In the genomic region with DNA sequence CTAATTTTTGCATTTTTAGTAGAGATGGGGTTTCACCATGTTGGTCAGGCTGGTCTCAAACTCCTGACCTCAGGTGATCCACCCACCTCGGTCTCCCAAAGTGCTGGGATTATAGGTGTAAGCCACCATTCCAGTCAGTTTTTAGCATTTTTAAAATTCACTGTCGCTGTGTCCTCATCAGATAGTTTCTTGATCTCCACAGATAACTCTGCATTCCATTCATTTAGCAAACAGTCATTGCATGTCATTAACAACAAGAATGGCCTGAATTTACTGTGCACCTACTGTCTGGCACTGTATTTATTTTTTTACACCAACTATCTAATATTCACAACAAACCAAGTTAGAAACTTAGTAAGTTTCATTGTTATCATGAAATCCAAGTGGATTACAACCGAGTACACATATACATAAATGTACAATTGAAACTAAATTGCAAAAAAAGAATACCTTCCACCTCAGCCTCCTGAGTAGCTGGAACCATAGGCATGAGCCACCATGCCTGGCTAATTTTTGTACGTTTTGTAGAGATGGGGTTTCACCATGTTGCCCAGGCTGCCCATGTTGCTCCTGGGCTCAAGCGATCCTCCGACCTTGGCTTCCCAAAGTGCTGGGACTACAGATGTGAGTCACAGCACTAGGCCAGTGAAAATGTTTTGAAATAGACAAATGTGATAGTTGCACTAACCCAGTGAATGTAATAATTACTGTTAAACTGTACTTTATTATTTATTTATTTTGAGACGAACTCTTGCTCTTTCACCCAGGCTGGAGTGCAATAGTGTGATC, we compare ENCODE assay signal across 29 cellular contexts.
"Had no signal": no experiment of that assay in that cellular context is flagged by ENCODE, and none has a peak within 500 bp of the region (broad histone marks: within the 10 kb centered on the region; RNA-seq: fewer than 3 reads in every experiment).

No MANE protein-coding gene starts in this region.

- H3K9me3 ChIP-seq: gastrocnemius medialis, heart left ventricle, mucosa of descending colon, neutrophil, prostate gland, right atrium auricular region, sigmoid colon, spleen, thyroid gland had no signal

- H3K9ac ChIP-seq: parathyroid adenoma had no signal

- H3K27ac ChIP-seq: epithelial cell of prostate, gastrocnemius medialis, heart left ventricle, hepatocyte, neutrophil, parathyroid adenoma, prostate gland, right atrium auricular region, sigmoid colon, spleen, thyroid gland had no signal

- H3K9me3 Mint-ChIP-seq: central memory CD8-positive, alpha-beta T cell; naive B cell; natural killer cell treated with Interleukin-12 subunit alpha and Interleukin-12 subunit beta and Interleukin-15 and Interleukin-18, amount 100 ng/mL, for 72 hours; neural crest cell; type B pancreatic cell had no signal

- H3K4me3 Mint-ChIP-seq: central memory CD8-positive, alpha-beta T cell; memory B cell; mesothelial cell of epicardium; natural killer cell treated with Interleukin-12 subunit alpha and Interleukin-12 subunit beta and Interleukin-15 and Interleukin-18, amount 100 ng/mL, for 72 hours; neural crest cell; stimulated activated naive CD8-positive, alpha-beta T cell treated with anti-CD3 and anti-CD28 coated beads, Interleukin-15, amount 100 ng/mL, for 72 hours; type B pancreatic cell had no signal

- ATAC-seq: esophagus mucosa; gastrocnemius medialis; heart left ventricle; left lobe of liver; mucosa of descending colon; natural killer cell treated with Interleukin-12 subunit alpha and Interleukin-12 subunit beta and Interleukin-15 and Interleukin-18, amount 100 ng/mL, for 72 hours; stimulated activated naive CD8-positive, alpha-beta T cell treated with anti-CD3 and anti-CD28 coated beads, Interleukin-15, amount 100 ng/mL, for 72 hours had no signal

- H3K27me3 ChIP-seq: gastrocnemius medialis, heart left ventricle, hepatocyte, neutrophil, right atrium auricular region, sigmoid colon, spleen, thyroid gland had no signal

- H3K4me3 ChIP-seq: gastrocnemius medialis, heart left ventricle, hepatocyte, lung, mucosa of descending colon, prostate gland, right atrium auricular region, sigmoid colon, spleen, thyroid gland had no signal

- H3K27ac Mint-ChIP-seq: memory B cell; mesothelial cell of epicardium; naive B cell; natural killer cell treated with Interleukin-12 subunit alpha and Interleukin-12 subunit beta and Interleukin-15 and Interleukin-18, amount 100 ng/mL, for 72 hours; stimulated activated naive CD8-positive, alpha-beta T cell treated with anti-CD3 and anti-CD28 coated beads, Interleukin-15, amount 100 ng/mL, for 72 hours; type B pancreatic cell had no signal

- H3K4me2 ChIP-seq: hepatocyte had no signal

- H3K27me3 Mint-ChIP-seq: central memory CD8-positive, alpha-beta T cell; memory B cell; naive B cell; natural killer cell treated with Interleukin-12 subunit alpha and Interleukin-12 subunit beta and Interleukin-15 and Interleukin-18, amount 100 ng/mL, for 72 hours; stimulated activated naive CD8-positive, alpha-beta T cell treated with anti-CD3 and anti-CD28 coated beads, Interleukin-15, amount 100 ng/mL, for 72 hours; type B pancreatic cell had no signal

- DNase-seq: cortex of kidney; effector CD4-positive, alpha-beta T cell; foreskin fibroblast; gastrocnemius medialis; heart left ventricle; kidney; mucosa of descending colon; naive B cell; sigmoid colon; spleen; stimulated activated CD4-positive, alpha-beta T cell treated with anti-CD3 and anti-CD28 coated beads, Interleukin-2, amount 100 ng/mL, for 48 hours; stimulated activated naive CD4-positive, alpha-beta T cell; stimulated activated naive CD8-positive, alpha-beta T cell treated with anti-CD3 and anti-CD28 coated beads, Interleukin-15, amount 100 ng/mL, for 72 hours; thyroid gland had no signal

- H3K4me1 ChIP-seq: parathyroid adenoma had no signal

- H3K36me3 ChIP-seq: prostate gland, thyroid gland had no signal

- H2AFZ ChIP-seq: hepatocyte, parathyroid adenoma had no signal
